ENCODE assay signal across 20 cellular contexts in the genomic region with DNA sequence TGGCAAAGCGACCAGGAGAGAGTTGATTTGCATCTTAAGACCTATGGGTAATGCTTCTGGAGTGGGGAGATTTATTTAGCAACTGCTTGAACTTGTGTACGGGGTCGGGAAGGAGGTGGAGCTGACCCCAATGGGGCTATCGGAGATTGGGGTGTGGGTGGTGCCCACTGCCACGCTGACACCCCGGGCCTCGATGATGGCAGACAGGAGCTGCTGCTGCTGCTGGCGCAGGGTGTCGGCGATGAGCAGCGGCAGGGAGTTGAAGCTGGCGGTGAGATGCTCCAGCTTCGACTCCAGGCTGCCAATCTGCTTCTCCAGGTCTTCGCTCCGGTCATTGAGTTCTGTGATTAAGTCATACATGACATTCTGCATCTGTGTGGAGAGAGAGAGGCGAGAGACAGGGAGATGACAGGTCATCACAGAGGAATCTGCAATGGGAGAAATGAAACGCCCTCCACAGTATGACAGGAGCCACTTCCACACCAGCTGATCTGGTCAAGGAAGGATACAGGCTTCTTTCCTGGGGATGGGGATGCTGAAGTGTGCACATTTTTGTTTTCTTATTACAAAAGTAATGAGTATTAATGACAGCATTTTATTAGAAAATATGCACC.
"Had no signal": no experiment of that assay in that cellular context is flagged by ENCODE, and none has a peak within 500 bp of the region (broad histone marks: within the 10 kb centered on the region; RNA-seq: fewer than 3 reads in every experiment).

No MANE protein-coding gene starts in this region.

- H3K4me1 ChIP-seq: spleen, tibial artery had no signal

- H3K36me3 ChIP-seq: spleen, tibial artery had no signal

- ATAC-seq: activated naive CD4-positive, alpha-beta T cell treated with anti-CD3 and anti-CD28 coated beads, Interleukin-2, amount 50 U/mL, for 72 hours; activated T-helper 17 cell treated with anti-CD3 and anti-CD28 coated beads, Interleukin-2, amount 50 U/mL, for 72 hours; WTC11 had no signal

- H3K9me3 Mint-ChIP-seq: activated naive CD4-positive, alpha-beta T cell treated with anti-CD3 and anti-CD28 coated beads, Interleukin-2, amount 50 U/mL, for 72 hours; activated T-cell treated with anti-CD3 and anti-CD28 coated beads, Interleukin-2, amount 50 U/mL, for 24 hours; activated T-helper 17 cell treated with anti-CD3 and anti-CD28 coated beads, Interleukin-2, amount 50 U/mL, for 72 hours; memory B cell; nephron; stimulated activated naive CD8-positive, alpha-beta T cell treated with anti-CD3 and anti-CD28 coated beads, Interleukin-15, Interleukin-2, amounts not matched to agents 100 ng/mL and 50 ng/mL, for 24 hours; WTC11 had no signal

- H3K9me3 ChIP-seq: spleen, tibial artery had no signal

- H3K4me3 ChIP-seq: coronary artery, spleen, tibial artery had no signal

- DNase-seq: activated CD4-positive, alpha-beta T cell treated with anti-CD3 and anti-CD28 coated beads, Interleukin-2, amount 50 U/mL, for 4 hours; activated CD8-positive, alpha-beta memory T cell treated with anti-CD3 and anti-CD28 coated beads for 24 hours; activated CD8-positive, alpha-beta memory T cell treated with anti-CD3 and anti-CD28 coated beads, Interleukin-2, amount 50 U/mL, for 4 hours; activated T-cell treated with anti-CD3 and anti-CD28 coated beads, Interleukin-2, amount 50 U/mL, for 24 hours; aorta; cerebellar nuclear complex; occipital lobe; spleen; stimulated activated CD4-positive, alpha-beta T cell treated with anti-CD3 and anti-CD28 coated beads, Interleukin-4, amount 100 ng/mL, for 24 hours; substantia nigra; T-helper 9 cell; tibial artery had no signal

- H3K4me3 Mint-ChIP-seq: activated T-cell treated with anti-CD3 and anti-CD28 coated beads, Interleukin-2, amount 50 U/mL, for 24 hours; activated T-helper 17 cell treated with anti-CD3 and anti-CD28 coated beads, Interleukin-2, amount 50 U/mL, for 72 hours; memory B cell; nephron; stimulated activated naive CD8-positive, alpha-beta T cell treated with anti-CD3 and anti-CD28 coated beads, Interleukin-15, Interleukin-2, amounts not matched to agents 100 ng/mL and 50 ng/mL, for 24 hours; WTC11 had no signal

- H3K36me3 Mint-ChIP-seq: activated naive CD4-positive, alpha-beta T cell treated with anti-CD3 and anti-CD28 coated beads, Interleukin-2, amount 50 U/mL, for 72 hours; memory B cell; WTC11 had no signal

- H3K4me1 Mint-ChIP-seq: activated T-helper 17 cell treated with anti-CD3 and anti-CD28 coated beads, Interleukin-2, amount 50 U/mL, for 72 hours; memory B cell; nephron had no signal

- H3K27me3 Mint-ChIP-seq: activated T-cell treated with anti-CD3 and anti-CD28 coated beads, Interleukin-2, amount 50 U/mL, for 24 hours had no signal

- H3K27ac Mint-ChIP-seq: activated naive CD4-positive, alpha-beta T cell treated with anti-CD3 and anti-CD28 coated beads, Interleukin-2, amount 50 U/mL, for 72 hours; activated T-cell treated with anti-CD3 and anti-CD28 coated beads, Interleukin-2, amount 50 U/mL, for 24 hours; activated T-helper 17 cell treated with anti-CD3 and anti-CD28 coated beads, Interleukin-2, amount 50 U/mL, for 72 hours; memory B cell; nephron; stimulated activated naive CD8-positive, alpha-beta T cell treated with anti-CD3 and anti-CD28 coated beads, Interleukin-15, Interleukin-2, amounts not matched to agents 100 ng/mL and 50 ng/mL, for 24 hours; WTC11 had no signal

- H3K27ac ChIP-seq: coronary artery, epithelial cell of prostate, spleen, tibial artery had no signal
